In the genomic region with DNA sequence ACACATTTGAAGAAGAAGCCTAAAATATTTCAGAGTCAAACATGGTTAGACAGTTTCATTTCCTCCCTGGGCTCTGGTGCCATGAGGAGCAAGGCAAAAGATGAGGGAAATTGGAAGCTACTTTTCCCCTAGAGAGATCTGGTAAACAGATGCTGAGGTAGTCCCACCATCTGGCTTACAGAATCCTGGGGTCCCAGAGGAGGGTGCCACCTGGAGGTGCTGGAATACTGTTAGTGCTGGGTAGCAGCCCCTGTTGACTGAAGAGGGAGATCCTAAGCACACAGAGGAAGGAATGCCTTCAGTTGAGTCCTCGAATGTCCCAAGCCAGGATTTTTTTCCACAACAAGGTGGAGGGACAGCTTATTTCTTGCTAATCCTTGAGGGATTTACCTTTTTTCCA, we compare ENCODE assay signal across 17 cellular contexts.
A peak's percentile ranks its signal among the peaks of the same experiment; 100 is the strongest.
DNase-seq lines count a peak whose midpoint lies in the region; ATAC-seq and TF ChIP-seq lines count a peak whose summit lies in the region.
"Had no signal": no experiment of that assay in that cellular context is flagged by ENCODE, and none has a peak within 500 bp of the region (broad histone marks: within the 10 kb centered on the region; RNA-seq: fewer than 3 reads in every experiment).

No MANE protein-coding gene starts in this region.

- H3K9me3 Mint-ChIP-seq in endodermal cell: no peaks in the 10 kb centered on the region
- H3K9me3 Mint-ChIP-seq: activated naive CD8-positive, alpha-beta T cell treated with anti-CD3 and anti-CD28 coated beads, Interleukin-2, amount 50 U/mL, for 24 hours had no signal

- H3K27ac Mint-ChIP-seq in endodermal cell: no peak overlapping the region
- H3K27ac Mint-ChIP-seq: activated naive CD8-positive, alpha-beta T cell treated with anti-CD3 and anti-CD28 coated beads, Interleukin-2, amount 50 U/mL, for 24 hours had no signal

- no peak overlapping the region for H3K4me3 ChIP-seq in endodermal cell (ENCODE audit: low read length)

- H3K9ac ChIP-seq in endodermal cell (ENCODE audit: extremely low read depth, low read length, poor library complexity, severe bottlenecking): no peak overlapping the region

- peaks cover 12% of the 10 kb centered on the region for H3K27me3 ChIP-seq in endodermal cell (ENCODE audit: control insufficient read depth, insufficient read depth, low read length, poor library complexity, severe bottlenecking)

- no peaks in the 10 kb centered on the region for H3K36me3 ChIP-seq in endodermal cell (ENCODE audit: control insufficient read depth, insufficient read depth, low read length)

- H3K9me3 ChIP-seq in endodermal cell (ENCODE audit: control insufficient read depth, low read length): no peaks in the 10 kb centered on the region
- H3K9me3 ChIP-seq: Caco-2 had no signal

- H3K27ac ChIP-seq in endodermal cell (ENCODE audit: low read depth, low read length): no peak overlapping the region

- ATAC-seq in HG03045 (IDR thresholded peaks at IDR 0.05; ENCODE audit: unreplicated experiment): no peak
- ATAC-seq: activated naive CD8-positive, alpha-beta T cell treated with anti-CD3 and anti-CD28 coated beads, Interleukin-2, amount 50 U/mL, for 24 hours had no signal

- H3K27me3 Mint-ChIP-seq in endodermal cell (ENCODE audit: insufficient read depth): peaks cover 21% of the 10 kb centered on the region
- H3K27me3 Mint-ChIP-seq: activated naive CD8-positive, alpha-beta T cell treated with anti-CD3 and anti-CD28 coated beads, Interleukin-2, amount 50 U/mL, for 24 hours had no signal

- H3K4me1 ChIP-seq in endodermal cell (ENCODE audit: control insufficient read depth, insufficient read depth, low read length): peaks cover 3% of the 10 kb centered on the region
- H3K4me1 ChIP-seq: Caco-2 had no signal

- DNase-seq in NOMO-1 (lab: John Stamatoyannopoulos, UW; ENCODE audit: unreplicated experiment in 2 of 2) (peak; percentile 33 to 75), NOMO-1 treated with dmso at 0.1 percent for 144 hours (lab: John Stamatoyannopoulos, UW; ENCODE audit: unreplicated experiment) (no peak), NCI-H526 treated with DMSO at 0.1 percent for 48 hours (lab: John Stamatoyannopoulos, UW) (peak; percentile 47), endodermal cell (peak; percentile 79), NCI-H187 treated with DMSO at 0.1 percent for 48 hours (lab: John Stamatoyannopoulos, UW) (no peak), NCI-H2029 (lab: John Stamatoyannopoulos, UW) (no peak), SKM-1 treated with dmso at 0.1 percent for 144 hours (lab: John Stamatoyannopoulos, UW; ENCODE audit: unreplicated experiment) (no peak)
- DNase-seq: activated CD4-positive, alpha-beta T cell treated with anti-CD3 and anti-CD28 coated beads for 48 hours; activated naive CD8-positive, alpha-beta T cell treated with anti-CD3 and anti-CD28 coated beads, Interleukin-2, amount 50 U/mL, for 24 hours; activated T-cell treated with anti-CD3 and anti-CD28 coated beads for 4 hours; Caco-2; midbrain; MM.1S; nucleus accumbens; stimulated activated CD4-positive, alpha-beta T cell treated with anti-CD3 and anti-CD28 coated beads, Interleukin-4, amount 100 ng/mL, for 1 hour; T-helper 9 cell had no signal

- WGBS in endodermal cell (ENCODE audit: insufficient coverage in 1 of 2, insufficient read length in 1 of 2), 2 experiments: 68 to 71% methylated on average over 1 of the region's 1 CpG

- H3K36me3 Mint-ChIP-seq in endodermal cell (ENCODE audit: low read depth): no peaks in the 10 kb centered on the region

- no peak overlapping the region for H3K4me3 Mint-ChIP-seq in endodermal cell
- H3K4me3 Mint-ChIP-seq: activated naive CD8-positive, alpha-beta T cell treated with anti-CD3 and anti-CD28 coated beads, Interleukin-2, amount 50 U/mL, for 24 hours had no signal

- peaks cover 5% of the 10 kb centered on the region for H3K4me1 Mint-ChIP-seq in endodermal cell
- H3K4me1 Mint-ChIP-seq: activated naive CD8-positive, alpha-beta T cell treated with anti-CD3 and anti-CD28 coated beads, Interleukin-2, amount 50 U/mL, for 24 hours had no signal

- peak; percentile 66 for TF ChIP-seq CTCF in endodermal cell (conservative IDR thresholded peaks at IDR 0.05)

Comparison
In these comparisons a context has a peak if more than half of its experiments do, and no peak if none do; other contexts are left out.
1. DNase-seq: peak in NOMO-1 (2 of 2), NCI-H526 treated with DMSO at 0.1 percent for 48 hours (single experiment) and endodermal cell (single experiment); none in NOMO-1 treated with dmso at 0.1 percent for 144 hours (single experiment), NCI-H187 treated with DMSO at 0.1 percent for 48 hours (single experiment), NCI-H2029 (single experiment) and SKM-1 treated with dmso at 0.1 percent for 144 hours (single experiment).